8 cellular contexts compared by ENCODE assay signal in genomic region chr6:13709698-13710551, GRCh38. TPM values are rescaled to one million over a fixed set of nuclear protein-coding genes. Genes with fewer than 3 reads are reported as not detected.
DNase-seq lines count a peak whose midpoint lies in the region; ATAC-seq and TF ChIP-seq lines count a peak whose summit lies in the region.

No MANE protein-coding gene starts in this region.

- H3K4me1 ChIP-seq in GM23338 (ENCODE audit: insufficient read depth) (peaks cover 22% of the 10 kb centered on the region), endodermal cell (ENCODE audit: control insufficient read depth, insufficient read depth, low read length) (no peaks in the 10 kb centered on the region)

- H3K4me1 Mint-ChIP-seq in GM23338, result peaks cover 30% of the 10 kb centered on the region
- peaks cover 32% of the 10 kb centered on the region for H3K4me1 Mint-ChIP-seq in endodermal cell
- peaks cover 37% of the 10 kb centered on the region for H3K4me1 Mint-ChIP-seq in neural crest cell

- ATAC-seq in GM23338, result no peak
- no peak for ATAC-seq in HG02678 (IDR thresholded peaks at IDR 0.05; ENCODE audit: unreplicated experiment)
- ATAC-seq in GM18519 (IDR thresholded peaks at IDR 0.05; ENCODE audit: low FRiP score, unreplicated experiment), result no peak

- peak overlapping the region; percentile 84 for H3K4me2 ChIP-seq in GM23338

- H3K27me3 Mint-ChIP-seq in GM23338 (ENCODE audit: insufficient read depth, low read depth, poor library complexity), result no peaks in the 10 kb centered on the region
- H3K27me3 Mint-ChIP-seq in endodermal cell (ENCODE audit: insufficient read depth), result no peaks in the 10 kb centered on the region
- H3K27me3 Mint-ChIP-seq in neural crest cell (ENCODE audit: low read depth), result no peaks in the 10 kb centered on the region

- 17 to 25% methylated on average over 7 to 10 of the region's 10 CpGs for WGBS in endodermal cell (ENCODE audit: insufficient coverage in 1 of 2, insufficient read length in 1 of 2), 2 experiments

- H3K27me3 ChIP-seq in GM23338 (ENCODE audit: insufficient read depth), result no peaks in the 10 kb centered on the region
- H3K27me3 ChIP-seq in endodermal cell (ENCODE audit: control insufficient read depth, insufficient read depth, low read length, poor library complexity, severe bottlenecking), result no peaks in the 10 kb centered on the region

- H3K27ac Mint-ChIP-seq in GM23338 (peak overlapping the region; percentile 66; the same call in 1 of the 2 replicates), endodermal cell (peak overlapping the region; percentile 92), neural crest cell (ENCODE audit: unreplicated experiment) (peak overlapping the region; percentile 81)

- no peaks in the 10 kb centered on the region for H3K9me2 ChIP-seq in GM23338 (ENCODE audit: insufficient read depth)

- H3K36me3 Mint-ChIP-seq in GM23338 (ENCODE audit: low read depth), result no peaks in the 10 kb centered on the region; the same call in 1 of the 3 replicates
- H3K36me3 Mint-ChIP-seq in endodermal cell (ENCODE audit: low read depth), result peaks cover 8% of the 10 kb centered on the region
- H3K36me3 Mint-ChIP-seq in neural crest cell (ENCODE audit: low read depth), result peaks cover 3% of the 10 kb centered on the region

- H3K4me3 Mint-ChIP-seq in GM23338, result peak overlapping the region; percentile 91
- H3K4me3 Mint-ChIP-seq in endodermal cell, result peak overlapping the region; percentile 82
- H3K4me3 Mint-ChIP-seq in neural crest cell, result peak overlapping the region; percentile 97

- H3K27ac ChIP-seq in GM23338 (ENCODE audit: low read depth) (peak overlapping the region; percentile 82), SK-N-MC (peak overlapping the region; percentile 87), endodermal cell (ENCODE audit: low read depth, low read length) (peak overlapping the region; percentile 1)

- H3K79me2 ChIP-seq in GM23338 (replicated peaks; ENCODE audit: insufficient read depth), result peaks cover 59% of the 10 kb centered on the region

- peaks cover 14% of the 10 kb centered on the region for H4K20me1 ChIP-seq in GM23338 (replicated peaks; ENCODE audit: insufficient read depth)

- TF ChIP-seq CTCF in AG09309 (IDR thresholded peaks at IDR 0.05; ENCODE audit: control insufficient read depth, insufficient read depth, low read depth, low read length, missing control alignments) (no peak), GM23338 (conservative IDR thresholded peaks at IDR 0.05; ENCODE audit: low read depth in 2 of 2) (no peak), endodermal cell (conservative IDR thresholded peaks at IDR 0.05) (no peak), neural crest cell (conservative IDR thresholded peaks at IDR 0.05) (no peak)

- H3K36me3 ChIP-seq in GM23338 (ENCODE audit: insufficient read depth), result no peaks in the 10 kb centered on the region
- peaks cover 5% of the 10 kb centered on the region for H3K36me3 ChIP-seq in SK-N-MC (ENCODE audit: insufficient read depth, low read length)
- peaks cover 7% of the 10 kb centered on the region for H3K36me3 ChIP-seq in endodermal cell (ENCODE audit: control insufficient read depth, insufficient read depth, low read length)

- no peaks in the 10 kb centered on the region for H3F3A ChIP-seq in GM23338 (replicated peaks; ENCODE audit: low read depth)

- H3K9me3 ChIP-seq in SK-N-MC (ENCODE audit: low read depth, low read length) (no peaks in the 10 kb centered on the region), endodermal cell (ENCODE audit: control insufficient read depth, low read length) (no peaks in the 10 kb centered on the region)

- no peak overlapping the region for H2AFZ ChIP-seq in GM23338

- DNase-seq in AG09309 (ENCODE audit: low read depth), result no peak
- peak; percentile 30 for DNase-seq in GM23338 (ENCODE audit: low spot score)
- DNase-seq in SK-N-MC (ENCODE audit: low read depth, low spot score), result peak; percentile 52
- no peak for DNase-seq in endodermal cell
- DNase-seq in neural crest cell (ENCODE audit: low read depth, low spot score), result no peak
- no peak for DNase-seq in mesenteric fat pad (ENCODE audit: low spot score)

- H3K9ac ChIP-seq in SK-N-MC (ENCODE audit: insufficient read length) (peak overlapping the region; percentile 92), endodermal cell (ENCODE audit: extremely low read depth, low read length, poor library complexity, severe bottlenecking) (peak overlapping the region; percentile 93)

- no peaks in the 10 kb centered on the region; the same call in 1 of the 3 replicates for H3K9me3 Mint-ChIP-seq in GM23338
- H3K9me3 Mint-ChIP-seq in endodermal cell, result no peaks in the 10 kb centered on the region
- no peaks in the 10 kb centered on the region for H3K9me3 Mint-ChIP-seq in neural crest cell

- H3K4me3 ChIP-seq in AG09309 (ENCODE audit: control insufficient read depth, low read depth, low read length) (peak overlapping the region; percentile 72), GM23338 (peak overlapping the region; percentile 89), SK-N-MC (peak overlapping the region; percentile 89), endodermal cell (ENCODE audit: low read length) (peak overlapping the region; percentile 96)

TF ChIP-seq in GM23338, 12 proteins besides CTCF, POLR2A, EP300 and RAD21 (continues in another document):
- TF ChIP-seq REST (IDR thresholded peaks at IDR 0.05; ENCODE audit: unreplicated experiment), result no peak
- no peak for TF ChIP-seq CREB1 (CRISPR knock-in tag; IDR thresholded peaks at IDR 0.05; ENCODE audit: low read depth)
- no peak for TF ChIP-seq ZNF114 (CRISPR knock-in tag; IDR thresholded peaks at IDR 0.05)
- TF ChIP-seq EZH2phosphoT487 (IDR thresholded peaks at IDR 0.05; ENCODE audit: unreplicated experiment), result no peak

RNA-seq across cellular contexts. Expression of gene RANBP9, which starts 1.7 kb away (rescaled TPM):
- total RNA-seq in GM23338 (2014; rRNA removed; shearing (Covaris generic)), result 31.8 and 33.6 TPM in 2 replicates
- 11.9 and 12.1 TPM in 2 replicates for polyA plus RNA-seq in GM23338 (2016; fragmentation: Nextera tagmentation; extraction: Ambion mirVana)
- total RNA-seq in endodermal cell (10 to 100 TPM; 43.7 to 45.4 TPM), neural crest cell (41.2 and 41.5 TPM in 2 replicates), mesenteric fat pad (42.2 TPM)
- polyA plus RNA-seq in endodermal cell (2013, experiment 1 of 2), result 39.4 TPM
- 39.3 TPM for polyA plus RNA-seq in endodermal cell (2013, experiment 2 of 2)

Comparison
In these comparisons a context has a peak if more than half of its experiments do, and no peak if none do; other contexts are left out.
1. DNase-seq: peak in GM23338 (single experiment) and SK-N-MC (single experiment); none in AG09309 (single experiment), endodermal cell (single experiment), neural crest cell (single experiment) and mesenteric fat pad (single experiment).
2. H3K27ac ChIP-seq: peak in every context shown above with its lines; median percentile 87 in SK-N-MC; 82 in GM23338; 1 in endodermal cell.
3. Peak in every context shown above with its lines, with median percentiles within 50 percentile points of each other: H3K4me3 ChIP-seq, H3K27ac Mint-ChIP-seq and H3K4me3 Mint-ChIP-seq.